Comparison of ENCODE assay signal across 8 cellular contexts in genomic region chr1:8518490-8518801, GRCh38.
DNase-seq lines count a peak whose midpoint lies in the region; ATAC-seq and TF ChIP-seq lines count a peak whose summit lies in the region.
"Had no signal": no experiment of that assay in that cellular context is flagged by ENCODE, and none has a peak within 500 bp of the region (broad histone marks: within the 10 kb centered on the region; RNA-seq: fewer than 3 reads in every experiment).

No MANE protein-coding gene starts in this region.

- H3K27ac ChIP-seq in HEK293 (ENCODE audit: extremely low read depth, low read depth, low read length): no peak overlapping the region
- H3K27ac ChIP-seq in lower lobe of right lung: peak overlapping the region; percentile 56
- H3K27ac ChIP-seq in subcutaneous abdominal adipose tissue (ENCODE audit: low read depth, low read length): peak overlapping the region; percentile 43
- H3K27ac ChIP-seq in body of pancreas: no peak overlapping the region

- H3K9me3 ChIP-seq in HEK293 (ENCODE audit: control insufficient read depth, insufficient read depth, low read depth, low read length) (no peaks in the 10 kb centered on the region), lower lobe of right lung (no peaks in the 10 kb centered on the region), subcutaneous abdominal adipose tissue (ENCODE audit: control insufficient read depth in 5 of 5, low read length in 5 of 5) (no peaks in the 10 kb centered on the region), body of pancreas (no peaks in the 10 kb centered on the region)

- H3K27ac Mint-ChIP-seq in activated B cell treated with CpG ODN at 0.5 μM for 24 hours (peak overlapping the region; percentile 7), immature natural killer cell (no peak overlapping the region)

- H3K4me1 Mint-ChIP-seq in activated B cell treated with CpG ODN at 0.5 μM for 24 hours (peaks cover 54% of the 10 kb centered on the region), immature natural killer cell (peaks cover 22 to 30% of the 10 kb centered on the region in 2 donors)

- H3K9me3 Mint-ChIP-seq in activated B cell treated with CpG ODN at 0.5 μM for 24 hours (peaks cover 2% of the 10 kb centered on the region), immature natural killer cell (no peaks in the 10 kb centered on the region)

- H3K9ac ChIP-seq in subcutaneous abdominal adipose tissue (ENCODE audit: low read length in 5 of 5): no peak overlapping the region

- TF ChIP-seq POLR2A in body of pancreas (IDR thresholded peaks at IDR 0.05): no peak

- intact Hi-C loops in activated B cell treated with CpG ODN at 0.5 μM for 24 hours (cut with micrococcal nuclease) (no loop called here), lower lobe of right lung (cut with DNase I) (no loop called here), body of pancreas (cut with DNase I) (no loop called here)

- no peaks in the 10 kb centered on the region for H3K27me3 ChIP-seq in lower lobe of right lung (ENCODE audit: low read depth)
- H3K27me3 ChIP-seq in subcutaneous abdominal adipose tissue (ENCODE audit: control insufficient read depth in 5 of 5, insufficient read depth in 4 of 5, low read length in 5 of 5): no peaks in the 10 kb centered on the region
- no peaks in the 10 kb centered on the region for H3K27me3 ChIP-seq in body of pancreas

- POLR2A ChIA-PET in HEK293 (lab: Yijun Ruan, JAX): no interaction called here
- POLR2A ChIA-PET in activated B cell treated with CpG ODN at 0.5 μM for 24 hours (lab: Charles Lee): no interaction called here

- WGBS in body of pancreas, 2 donors: 74 to 79% methylated on average over 3 of the region's 3 CpGs

- DNase-seq in activated B cell treated with CpG ODN at 0.5 μM for 24 hours (no peak), lower lobe of right lung (no peak), body of pancreas (no peak), immature natural killer cell (no peak)
- DNase-seq: NCI-H2171 treated with DMSO at 0.1 percent for 48 hours had no signal

- peaks cover 14% of the 10 kb centered on the region for H3K4me1 ChIP-seq in HEK293 (ENCODE audit: control insufficient read depth, insufficient read depth, low read length)
- peaks cover 35% of the 10 kb centered on the region for H3K4me1 ChIP-seq in lower lobe of right lung
- H3K4me1 ChIP-seq in subcutaneous abdominal adipose tissue (ENCODE audit: control insufficient read depth in 5 of 5, insufficient read depth in 5 of 5, low read length in 5 of 5): peaks cover 0 to 19% (median 15%) of the 10 kb centered on the region in 5 donors
- peaks cover 19% of the 10 kb centered on the region for H3K4me1 ChIP-seq in body of pancreas

- H3K4me3 Mint-ChIP-seq in activated B cell treated with CpG ODN at 0.5 μM for 24 hours: no peak overlapping the region
- no peak overlapping the region for H3K4me3 Mint-ChIP-seq in immature natural killer cell

- no peaks in the 10 kb centered on the region for H3K27me3 Mint-ChIP-seq in activated B cell treated with CpG ODN at 0.5 μM for 24 hours
- H3K27me3 Mint-ChIP-seq in immature natural killer cell (ENCODE audit: low read depth in 3 of 3): peaks cover 0 to 1% (median 0%) of the 10 kb centered on the region in 3 donors

- peaks cover 25% of the 10 kb centered on the region for H3K36me3 Mint-ChIP-seq in activated B cell treated with CpG ODN at 0.5 μM for 24 hours (ENCODE audit: low read depth)
- H3K36me3 Mint-ChIP-seq in immature natural killer cell: peaks cover 0 to 4% (median 4%) of the 10 kb centered on the region in 3 donors

- H3K36me3 ChIP-seq in HEK293 (ENCODE audit: control insufficient read depth in 2 of 2, insufficient read depth in 1 of 2, low read length in 2 of 2) (peaks cover 0 to 6% of the 10 kb centered on the region in 2 experiments; a peak in 2 of 3 replicates), lower lobe of right lung (peaks cover 18% of the 10 kb centered on the region), subcutaneous abdominal adipose tissue (ENCODE audit: control insufficient read depth in 5 of 5, insufficient read depth in 5 of 5, low read length in 5 of 5) (no peaks in the 10 kb centered on the region), body of pancreas (replicated peaks in 1 of 2; ENCODE audit: insufficient read depth in 1 of 2, low read depth in 2 of 2) (no peaks in the 10 kb centered on the region)

- ATAC-seq in activated B cell treated with CpG ODN at 0.5 μM for 24 hours (ENCODE audit: low read depth): no peak
- ATAC-seq in lower lobe of right lung: no peak
- ATAC-seq in HG02678 (IDR thresholded peaks at IDR 0.05; ENCODE audit: unreplicated experiment): no peak
- no peak for ATAC-seq in body of pancreas

- no peak overlapping the region for H3K4me3 ChIP-seq in HEK293 (ENCODE audit: low read depth, low read length)
- no peak overlapping the region for H3K4me3 ChIP-seq in lower lobe of right lung
- no peak overlapping the region for H3K4me3 ChIP-seq in subcutaneous abdominal adipose tissue (ENCODE audit: low read depth in 1 of 5, low read length in 5 of 5)
- no peak overlapping the region for H3K4me3 ChIP-seq in body of pancreas

- CTCF ChIA-PET in HEK293 (lab: Yijun Ruan, JAX) (no interaction called here), activated B cell treated with CpG ODN at 0.5 μM for 24 hours (lab: Charles Lee) (no interaction called here)

- TF ChIP-seq CTCF in HEK293 (tag by site-specific recombination; IDR thresholded peaks at IDR 0.05) (no peak), activated B cell treated with CpG ODN at 0.5 μM for 24 hours (IDR thresholded peaks at IDR 0.05) (no peak), lower lobe of right lung (IDR thresholded peaks at IDR 0.05) (no peak), body of pancreas (IDR thresholded peaks at IDR 0.05) (no peak)

TF ChIP-seq in HEK293, 187 proteins besides CTCF, POLR2A, EP300 and RAD21:
- TF ChIP-seq, protein P1, sequence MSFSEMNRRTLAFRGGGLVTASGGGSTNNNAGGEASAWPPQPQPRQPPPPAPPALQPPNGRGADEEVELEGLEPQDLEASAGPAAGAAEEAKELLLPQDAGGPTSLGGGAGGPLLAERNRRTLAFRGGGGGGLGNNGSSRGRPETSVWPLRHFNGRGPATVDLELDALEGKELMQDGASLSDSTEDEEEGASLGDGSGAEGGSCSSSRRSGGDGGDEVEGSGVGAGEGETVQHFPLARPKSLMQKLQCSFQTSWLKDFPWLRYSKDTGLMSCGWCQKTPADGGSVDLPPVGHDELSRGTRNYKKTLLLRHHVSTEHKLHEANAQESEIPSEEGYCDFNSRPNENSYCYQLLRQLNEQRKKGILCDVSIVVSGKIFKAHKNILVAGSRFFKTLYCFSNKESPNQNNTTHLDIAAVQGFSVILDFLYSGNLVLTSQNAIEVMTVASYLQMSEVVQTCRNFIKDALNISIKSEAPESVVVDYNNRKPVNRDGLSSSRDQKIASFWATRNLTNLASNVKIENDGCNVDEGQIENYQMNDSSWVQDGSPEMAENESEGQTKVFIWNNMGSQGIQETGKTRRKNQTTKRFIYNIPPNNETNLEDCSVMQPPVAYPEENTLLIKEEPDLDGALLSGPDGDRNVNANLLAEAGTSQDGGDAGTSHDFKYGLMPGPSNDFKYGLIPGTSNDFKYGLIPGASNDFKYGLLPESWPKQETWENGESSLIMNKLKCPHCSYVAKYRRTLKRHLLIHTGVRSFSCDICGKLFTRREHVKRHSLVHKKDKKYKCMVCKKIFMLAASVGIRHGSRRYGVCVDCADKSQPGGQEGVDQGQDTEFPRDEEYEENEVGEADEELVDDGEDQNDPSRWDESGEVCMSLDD (tag by site-specific recombination; IDR thresholded peaks at IDR 0.05): no peak
- TF ChIP-seq ZNF660 (tag by site-specific recombination; IDR thresholded peaks at IDR 0.05) (peak; percentile 25; the same call in 1 of the 2 replicates), HOXD13 (CRISPR knock-in tag; IDR thresholded peaks at IDR 0.05; ENCODE audit: borderline replicate concordance) (no peak), ZEB2 (tag by site-specific recombination; IDR thresholded peaks at IDR 0.05) (no peak), PRDM1 (tag by site-specific recombination; IDR thresholded peaks at IDR 0.05) (peak; percentile 51)
- TF ChIP-seq, protein P2, sequence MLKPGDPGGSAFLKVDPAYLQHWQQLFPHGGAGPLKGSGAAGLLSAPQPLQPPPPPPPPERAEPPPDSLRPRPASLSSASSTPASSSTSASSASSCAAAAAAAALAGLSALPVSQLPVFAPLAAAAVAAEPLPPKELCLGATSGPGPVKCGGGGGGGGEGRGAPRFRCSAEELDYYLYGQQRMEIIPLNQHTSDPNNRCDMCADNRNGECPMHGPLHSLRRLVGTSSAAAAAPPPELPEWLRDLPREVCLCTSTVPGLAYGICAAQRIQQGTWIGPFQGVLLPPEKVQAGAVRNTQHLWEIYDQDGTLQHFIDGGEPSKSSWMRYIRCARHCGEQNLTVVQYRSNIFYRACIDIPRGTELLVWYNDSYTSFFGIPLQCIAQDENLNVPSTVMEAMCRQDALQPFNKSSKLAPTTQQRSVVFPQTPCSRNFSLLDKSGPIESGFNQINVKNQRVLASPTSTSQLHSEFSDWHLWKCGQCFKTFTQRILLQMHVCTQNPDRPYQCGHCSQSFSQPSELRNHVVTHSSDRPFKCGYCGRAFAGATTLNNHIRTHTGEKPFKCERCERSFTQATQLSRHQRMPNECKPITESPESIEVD (tag by site-specific recombination; IDR thresholded peaks at IDR 0.05): peak; percentile 48; the same call in 1 of the 2 replicates
TF ChIP-seq in HEK293: peak in this region for 3.

Comparison
In these comparisons a context has a peak if more than half of its experiments do, and no peak if none do; other contexts are left out.
1. H3K27ac ChIP-seq: peak in lower lobe of right lung (single experiment) and subcutaneous abdominal adipose tissue (single experiment); none in HEK293 (single experiment) and body of pancreas (0 of 4).